8 cellular contexts compared by ENCODE assay signal in genomic region chr15:57345584-57345983, GRCh38. TPM values are rescaled to one million over a fixed set of nuclear protein-coding genes. Genes with fewer than 3 reads are reported as not detected.
A peak's percentile ranks its signal among the peaks of the same experiment; 100 is the strongest.
DNase-seq lines count a peak whose midpoint lies in the region; ATAC-seq and TF ChIP-seq lines count a peak whose summit lies in the region.
"Had no signal": no experiment of that assay in that cellular context is flagged by ENCODE, and none has a peak within 500 bp of the region (broad histone marks: within the 10 kb centered on the region; RNA-seq: fewer than 3 reads in every experiment).

No MANE protein-coding gene starts in this region.

- peak; percentile 59 for ATAC-seq in left lung
- no peak for ATAC-seq in GM19351 (IDR thresholded peaks at IDR 0.05; ENCODE audit: unreplicated experiment)
- ATAC-seq in HG03521 (IDR thresholded peaks at IDR 0.05; ENCODE audit: unreplicated experiment), result no peak

- no peaks in the 10 kb centered on the region for H3F3A ChIP-seq in MM.1S (ENCODE audit: insufficient read depth, low read length)

- intact Hi-C loops in left lung (cut with DNase I), result loop anchor here in 1 of 2 donors (5.0 kb wide), 1 partner anchor 177 kb away; no protein-coding TSS in a partner anchor

- no peak overlapping the region for H3K9ac ChIP-seq in MM.1S (ENCODE audit: low read length)

- H3K9me2 ChIP-seq in MM.1S (replicated peaks; ENCODE audit: insufficient read depth, low read length), result no peaks in the 10 kb centered on the region

- peak; percentile 62; the same call in 1 of the 2 replicates for TF ChIP-seq CTCF in HEK293 (tag by site-specific recombination; IDR thresholded peaks at IDR 0.05)
- peak; percentile 84 for TF ChIP-seq CTCF in WERI-Rb-1 (IDR thresholded peaks at IDR 0.05; ENCODE audit: low read depth, low read length)
- TF ChIP-seq CTCF in left lung (IDR thresholded peaks at IDR 0.05), result no peak
- no peak for TF ChIP-seq CTCF in MM.1S (IDR thresholded peaks at IDR 0.05; ENCODE audit: low read length)

- no peaks in the 10 kb centered on the region for H3K79me2 ChIP-seq in MM.1S (ENCODE audit: low read length)

- H3K4me2 ChIP-seq in MM.1S (ENCODE audit: low read depth, low read length), result no peak overlapping the region

- no peaks in the 10 kb centered on the region for H3K4me1 ChIP-seq in HEK293 (ENCODE audit: control insufficient read depth, insufficient read depth, low read length)
- H3K4me1 ChIP-seq in left lung, result no peaks in the 10 kb centered on the region
- H3K4me1 ChIP-seq in MM.1S (ENCODE audit: low read length), result no peaks in the 10 kb centered on the region

- H3K36me3 ChIP-seq in HEK293 (ENCODE audit: control insufficient read depth in 2 of 2, insufficient read depth in 1 of 2, low read length in 2 of 2), result no peaks in the 10 kb centered on the region
- no peaks in the 10 kb centered on the region for H3K36me3 ChIP-seq in WERI-Rb-1
- H3K36me3 ChIP-seq in left lung, result no peaks in the 10 kb centered on the region
- H3K36me3 ChIP-seq in MM.1S (replicated peaks; ENCODE audit: insufficient read depth, low read length), result no peaks in the 10 kb centered on the region

- POLR2A ChIA-PET in HEK293 (lab: Yijun Ruan, JAX), result no interaction called here

- H3K27ac ChIP-seq in HEK293 (ENCODE audit: extremely low read depth, low read depth, low read length) (no peak overlapping the region), WERI-Rb-1 (no peak overlapping the region), left lung (no peak overlapping the region), MM.1S (ENCODE audit: low read length) (no peak overlapping the region)

- peak; percentile 44 for DNase-seq in COLO668 (lab: John Stamatoyannopoulos, UW; ENCODE audit: unreplicated experiment)
- DNase-seq in WERI-Rb-1, result peak; percentile 77
- no peak for DNase-seq in left lung
- DNase-seq in MM.1S, result no peak
- DNase-seq: activated CD4-positive, alpha-beta memory T cell treated with anti-CD3 and anti-CD28 coated beads for 36 hours had no signal

- H4K20me1 ChIP-seq in MM.1S (ENCODE audit: insufficient read depth, low read length), result no peaks in the 10 kb centered on the region

- CTCF ChIA-PET in HEK293 (lab: Yijun Ruan, JAX), result interaction anchor here (0.6 to 2.1 kb wide), 7 partner anchors 10 to 404 kb away, joined by 3 to 24 read pairs (median 4); no protein-coding TSS in a partner anchor

- H3K9me3 ChIP-seq in HEK293 (ENCODE audit: control insufficient read depth, insufficient read depth, low read depth, low read length) (no peaks in the 10 kb centered on the region), WERI-Rb-1 (ENCODE audit: severe bottlenecking) (peaks cover 2% of the 10 kb centered on the region), left lung (no peaks in the 10 kb centered on the region), MM.1S (replicated peaks; ENCODE audit: insufficient read depth, low read length) (no peaks in the 10 kb centered on the region)

- H3K27me3 ChIP-seq in WERI-Rb-1 (ENCODE audit: insufficient read depth, low read depth, severe bottlenecking) (no peaks in the 10 kb centered on the region), left lung (no peaks in the 10 kb centered on the region), MM.1S (replicated peaks; ENCODE audit: insufficient read depth, low read length) (no peaks in the 10 kb centered on the region)

- H2AFZ ChIP-seq in MM.1S (ENCODE audit: low read length), result no peak overlapping the region

- no peak overlapping the region for H3K4me3 ChIP-seq in HEK293 (ENCODE audit: low read depth, low read length)
- no peak overlapping the region for H3K4me3 ChIP-seq in WERI-Rb-1 (ENCODE audit: low read depth, low read length)
- no peak overlapping the region for H3K4me3 ChIP-seq in left lung
- H3K4me3 ChIP-seq in MM.1S (ENCODE audit: low read length), result no peak overlapping the region

TF ChIP-seq in HEK293, 187 proteins besides CTCF, POLR2A, EP300 and RAD21 (continues in another document):
- TF ChIP-seq ZNF426 (tag by site-specific recombination; IDR thresholded peaks at IDR 0.05), result no peak
- TF ChIP-seq, protein P1, sequence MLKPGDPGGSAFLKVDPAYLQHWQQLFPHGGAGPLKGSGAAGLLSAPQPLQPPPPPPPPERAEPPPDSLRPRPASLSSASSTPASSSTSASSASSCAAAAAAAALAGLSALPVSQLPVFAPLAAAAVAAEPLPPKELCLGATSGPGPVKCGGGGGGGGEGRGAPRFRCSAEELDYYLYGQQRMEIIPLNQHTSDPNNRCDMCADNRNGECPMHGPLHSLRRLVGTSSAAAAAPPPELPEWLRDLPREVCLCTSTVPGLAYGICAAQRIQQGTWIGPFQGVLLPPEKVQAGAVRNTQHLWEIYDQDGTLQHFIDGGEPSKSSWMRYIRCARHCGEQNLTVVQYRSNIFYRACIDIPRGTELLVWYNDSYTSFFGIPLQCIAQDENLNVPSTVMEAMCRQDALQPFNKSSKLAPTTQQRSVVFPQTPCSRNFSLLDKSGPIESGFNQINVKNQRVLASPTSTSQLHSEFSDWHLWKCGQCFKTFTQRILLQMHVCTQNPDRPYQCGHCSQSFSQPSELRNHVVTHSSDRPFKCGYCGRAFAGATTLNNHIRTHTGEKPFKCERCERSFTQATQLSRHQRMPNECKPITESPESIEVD (tag by site-specific recombination; IDR thresholded peaks at IDR 0.05), result no peak
- TF ChIP-seq ZNF274 (IDR thresholded peaks at IDR 0.05; ENCODE audit: low read length), result no peak
- TF ChIP-seq ZNF274 (tag by site-specific recombination; IDR thresholded peaks at IDR 0.05; ENCODE audit: borderline replicate concordance), result no peak
- no peak for TF ChIP-seq ZNF433 (tag by site-specific recombination; IDR thresholded peaks at IDR 0.05; ENCODE audit: low read depth)
- TF ChIP-seq OSR2 (tag by site-specific recombination; IDR thresholded peaks at IDR 0.05), result no peak
- TF ChIP-seq ZNF175 (tag by site-specific recombination; IDR thresholded peaks at IDR 0.05), result no peak
- TF ChIP-seq ZNF596 (tag by site-specific recombination; IDR thresholded peaks at IDR 0.05), result no peak
- no peak for TF ChIP-seq ZNF114 (tag by site-specific recombination; IDR thresholded peaks at IDR 0.05)
- no peak for TF ChIP-seq SP7 (tag by site-specific recombination; IDR thresholded peaks at IDR 0.05)
- TF ChIP-seq ZNF16 (tag by site-specific recombination; IDR thresholded peaks at IDR 0.05; ENCODE audit: low read depth), result no peak
- no peak for TF ChIP-seq ZNF366 (tag by site-specific recombination; conservative IDR thresholded peaks at IDR 0.05)
- no peak for TF ChIP-seq GLI2 (tag by site-specific recombination; IDR thresholded peaks at IDR 0.05; ENCODE audit: borderline replicate concordance, low read depth)
- TF ChIP-seq, protein P2, sequence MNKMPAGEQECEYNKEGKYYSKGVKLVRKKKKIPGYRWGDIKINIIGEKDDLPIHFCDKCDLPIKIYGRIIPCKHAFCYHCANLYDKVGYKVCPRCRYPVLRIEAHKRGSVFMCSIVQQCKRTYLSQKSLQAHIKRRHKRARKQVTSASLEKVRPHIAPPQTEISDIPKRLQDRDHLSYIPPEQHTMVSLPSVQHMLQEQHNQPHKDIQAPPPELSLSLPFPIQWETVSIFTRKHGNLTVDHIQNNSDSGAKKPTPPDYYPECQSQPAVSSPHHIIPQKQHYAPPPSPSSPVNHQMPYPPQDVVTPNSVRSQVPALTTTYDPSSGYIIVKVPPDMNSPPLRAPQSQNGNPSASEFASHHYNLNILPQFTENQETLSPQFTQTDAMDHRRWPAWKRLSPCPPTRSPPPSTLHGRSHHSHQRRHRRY (tag by site-specific recombination; IDR thresholded peaks at IDR 0.05), result no peak
- TF ChIP-seq ZNF701 (tag by site-specific recombination; IDR thresholded peaks at IDR 0.05), result no peak
- TF ChIP-seq PRDM2 (tag by site-specific recombination; IDR thresholded peaks at IDR 0.05; ENCODE audit: borderline replicate concordance), result no peak
- no peak for TF ChIP-seq ZNF624 (tag by site-specific recombination; IDR thresholded peaks at IDR 0.05)

RNA-seq across cellular contexts. Expression of gene CGNL1, which starts 30.7 kb away (rescaled TPM):
- total RNA-seq in left lung, result 10 to 100 TPM; 31.2 to 68.1 TPM
- total RNA-seq: activated CD4-positive, alpha-beta memory T cell treated with anti-CD3 and anti-CD28 coated beads for 36 hours had no signal

Comparison
In these comparisons a context has a peak if more than half of its experiments do, and no peak if none do; other contexts are left out.
1. DNase-seq: peak in COLO668 (single experiment) and WERI-Rb-1 (single experiment); none in left lung (0 of 2) and MM.1S (single experiment).
2. CTCF ChIP-seq: peak in HEK293 (single experiment) and WERI-Rb-1 (single experiment); none in left lung (0 of 2) and MM.1S (single experiment).